Comparison of ENCODE assay signal across 8 cellular contexts in genomic region chr19:15378529-15379082, GRCh38. TPM values are rescaled to one million over a fixed set of nuclear protein-coding genes. Genes with fewer than 3 reads are reported as not detected.
A peak's percentile ranks its signal among the peaks of the same experiment; 100 is the strongest.
DNase-seq lines count a peak whose midpoint lies in the region; ATAC-seq, FAIRE-seq and TF ChIP-seq lines count a peak whose summit lies in the region.

No MANE protein-coding gene starts in this region.

- no peak for FAIRE-seq in H54 (lab: Jason Lieb, UNC)

- H3K9ac ChIP-seq in neural progenitor cell = peak overlapping the region; percentile 88

- H3K9me3 Mint-ChIP-seq in neural progenitor cell = no peaks in the 10 kb centered on the region
- no peaks in the 10 kb centered on the region for H3K9me3 Mint-ChIP-seq in type B pancreatic cell

- H3K36me3 Mint-ChIP-seq in neural progenitor cell (peaks cover 5% of the 10 kb centered on the region), type B pancreatic cell (no peaks in the 10 kb centered on the region)

- BruUV-seq in OCI-LY7 (replicated peaks; lab: Mats Ljungman, UMichigan) = TSS peak; percentile 79

- no peaks in the 10 kb centered on the region for H3K4me1 ChIP-seq in BE2C
- peaks cover 35% of the 10 kb centered on the region for H3K4me1 ChIP-seq in OCI-LY7 (ENCODE audit: insufficient read depth, low read length, poor library complexity, severe bottlenecking)
- peaks cover 9% of the 10 kb centered on the region for H3K4me1 ChIP-seq in neural progenitor cell

- DNase-seq in BE2C (peak; percentile 40), H54 (ENCODE audit: insufficient read length, low spot score) (peak; percentile 62), OCI-LY7 (ENCODE audit: low spot score) (peak; percentile 73), foreskin fibroblast (peak; percentile 50 to 79), neural progenitor cell (ENCODE audit: low spot score) (peak; percentile 65), type B pancreatic cell (ENCODE audit: extremely low spot score, unreplicated experiment) (no peak)
- peak; percentile 34 for DNase-seq in activated T-helper 9 cell treated with anti-CD3 and anti-CD28 coated beads, Interleukin-2, amount 50 U/mL, for 16 hours (ENCODE audit: low read depth)

- H3K4me3 Mint-ChIP-seq in neural progenitor cell = peak overlapping the region; percentile 99
- H3K4me3 Mint-ChIP-seq in type B pancreatic cell = peak overlapping the region; percentile 100

- H3K36me3 ChIP-seq in BE2C (peaks cover 6% of the 10 kb centered on the region), OCI-LY7 (ENCODE audit: insufficient read depth, low read length) (peaks cover 44% of the 10 kb centered on the region), neural progenitor cell (peaks cover 3% of the 10 kb centered on the region)

- peaks cover 57% of the 10 kb centered on the region for H3K79me2 ChIP-seq in OCI-LY7 (ENCODE audit: insufficient read depth, low read depth, low read length)
- H3K79me2 ChIP-seq in neural progenitor cell (ENCODE audit: low read depth) = peaks cover 74% of the 10 kb centered on the region

- peak overlapping the region; percentile 83 for H3K4me3 ChIP-seq in BE2C (ENCODE audit: low read depth, low read length)
- H3K4me3 ChIP-seq in OCI-LY7 (ENCODE audit: low read depth, low read length, poor library complexity, severe bottlenecking) = peak overlapping the region; percentile 83
- peak overlapping the region; percentile 99 to 100 for H3K4me3 ChIP-seq in foreskin fibroblast (ENCODE audit: low read depth in 1 of 2, low read length in 2 of 2)
- peak overlapping the region; percentile 95 for H3K4me3 ChIP-seq in neural progenitor cell

- intact Hi-C loops in OCI-LY7 (cut with micrococcal nuclease; ENCODE audit: unreplicated experiment) = loop anchor here (1.0 to 2.0 kb wide), 5 partner anchors 40 to 458 kb away; partner anchors contain the start of gene AKAP8L

- POLR2A ChIA-PET in OCI-LY7 (lab: Charles Lee) = interaction anchor here (0.9 to 3.1 kb wide), 4 partner anchors 14 to 46 kb away, joined by 3 to 12 read pairs (median 4); partner anchors contain the start of genes AKAP8L and BRD4

- H3K27me3 ChIP-seq in BE2C (no peaks in the 10 kb centered on the region), neural progenitor cell (no peaks in the 10 kb centered on the region)

- no peak for TF ChIP-seq POLR2A in H54 (IDR thresholded peaks at IDR 0.05; ENCODE audit: low read depth, low read length)

- H3K27ac Mint-ChIP-seq in neural progenitor cell (peak overlapping the region; percentile 69), type B pancreatic cell (peak overlapping the region; percentile 100)

- H4K20me1 ChIP-seq in OCI-LY7 (ENCODE audit: insufficient read depth, low read length) (peaks cover 18% of the 10 kb centered on the region), neural progenitor cell (ENCODE audit: low read depth) (peaks cover 68% of the 10 kb centered on the region)

- TF ChIP-seq CTCF in BE2C (IDR thresholded peaks at IDR 0.05; ENCODE audit: low read depth, low read length) = no peak
- TF ChIP-seq CTCF in OCI-LY7 (conservative IDR thresholded peaks at IDR 0.05; ENCODE audit: low read length) = no peak
- no peak for TF ChIP-seq CTCF in foreskin fibroblast (IDR thresholded peaks at IDR 0.05; ENCODE audit: low read depth, low read length)
- TF ChIP-seq CTCF in neural progenitor cell (IDR thresholded peaks at IDR 0.05) = no peak
- no peak for TF ChIP-seq CTCF in type B pancreatic cell (conservative IDR thresholded peaks at IDR 0.05)

- ATAC-seq in GM21723 (IDR thresholded peaks at IDR 0.05; ENCODE audit: unreplicated experiment) = no peak

- H3K4me2 ChIP-seq in OCI-LY7 (ENCODE audit: low read length) = peak overlapping the region; percentile 72
- H3K4me2 ChIP-seq in neural progenitor cell = peak overlapping the region; percentile 89

- peaks cover 2% of the 10 kb centered on the region for H3K27me3 Mint-ChIP-seq in neural progenitor cell (ENCODE audit: insufficient read depth, low read depth)
- no peaks in the 10 kb centered on the region for H3K27me3 Mint-ChIP-seq in type B pancreatic cell

- CTCF ChIA-PET in OCI-LY7 (lab: Charles Lee; ENCODE audit: unreplicated experiment) = no interaction called here

- H3F3A ChIP-seq in neural progenitor cell (ENCODE audit: low read depth) = peaks cover 48% of the 10 kb centered on the region

- no peaks in the 10 kb centered on the region for H3K9me2 ChIP-seq in OCI-LY7 (ENCODE audit: insufficient read depth, low read length)

- H3K27ac ChIP-seq in OCI-LY7 (ENCODE audit: low read depth, low read length, poor library complexity, severe bottlenecking) = peak overlapping the region; percentile 75
- peak overlapping the region; percentile 89 for H3K27ac ChIP-seq in neural progenitor cell

- H3K9me3 ChIP-seq in BE2C (no peaks in the 10 kb centered on the region), OCI-LY7 (ENCODE audit: low read length) (no peaks in the 10 kb centered on the region), neural progenitor cell (ENCODE audit: low read depth) (no peaks in the 10 kb centered on the region)

- H2AFZ ChIP-seq in OCI-LY7 (ENCODE audit: low read length) (peak overlapping the region; percentile 25; the same call in 1 of the 2 replicates), neural progenitor cell (replicated peaks) (peak overlapping the region; percentile 17)

- peaks cover 34% of the 10 kb centered on the region for H3K4me1 Mint-ChIP-seq in neural progenitor cell
- H3K4me1 Mint-ChIP-seq in type B pancreatic cell (ENCODE audit: unreplicated experiment) = peaks cover 27% of the 10 kb centered on the region

RNA-seq across cellular contexts. Expression of gene AKAP8, which starts 1.0 kb away (rescaled TPM):
- 43.6 TPM for polyA plus RNA-seq in BE2C (2012; ENCODE audit: insufficient read depth, insufficient read length, low read depth)
- 22.2 and 26.4 TPM in 2 replicates for total RNA-seq in OCI-LY7 (2014; rRNA removed; shearing (Covaris generic))
- total RNA-seq in OCI-LY7 (2022) (51.3 and 52.3 TPM in 2 replicates), neural progenitor cell (ENCODE audit: low replicate concordance) (20.1 and 23.7 TPM in 2 replicates), type B pancreatic cell (ENCODE audit: low replicate concordance) (34.8 and 37.0 TPM in 2 replicates)

RNA-seq across cellular contexts. Expression of gene AKAP8L, which starts 40.2 kb away (rescaled TPM):
- polyA plus RNA-seq in BE2C (2012; ENCODE audit: insufficient read depth, insufficient read length, low read depth) = 405 TPM
- total RNA-seq in OCI-LY7 (2014; rRNA removed; shearing (Covaris generic)) = 119 and 122 TPM in 2 replicates
- total RNA-seq in OCI-LY7 (2022) (124 and 143 TPM in 2 replicates), neural progenitor cell (ENCODE audit: low replicate concordance) (131 and 210 TPM in 2 replicates), type B pancreatic cell (ENCODE audit: low replicate concordance) (104 and 166 TPM in 2 replicates)

RNA-seq across cellular contexts. Expression of gene BRD4, which starts 46.3 kb away (rescaled TPM):
- 76.3 TPM for polyA plus RNA-seq in BE2C (2012; ENCODE audit: insufficient read depth, insufficient read length, low read depth)
- 22.6 and 33.6 TPM in 2 replicates for total RNA-seq in OCI-LY7 (2014; rRNA removed; shearing (Covaris generic))
- total RNA-seq in OCI-LY7 (2022) = 143 and 157 TPM in 2 replicates
- 14.5 and 20.9 TPM in 2 replicates for total RNA-seq in neural progenitor cell (ENCODE audit: low replicate concordance)
- 108 and 123 TPM in 2 replicates for total RNA-seq in type B pancreatic cell (ENCODE audit: low replicate concordance)
